15 cellular contexts compared by ENCODE assay signal in genomic region chr18:69951182-69951581, GRCh38. TPM values are rescaled to one million over a fixed set of nuclear protein-coding genes. Genes with fewer than 3 reads are reported as not detected.
A peak's percentile ranks its signal among the peaks of the same experiment; 100 is the strongest.
DNase-seq lines count a peak whose midpoint lies in the region; ATAC-seq and TF ChIP-seq lines count a peak whose summit lies in the region.
"Had no signal": no experiment of that assay in that cellular context is flagged by ENCODE, and none has a peak within 500 bp of the region (broad histone marks: within the 10 kb centered on the region; RNA-seq: fewer than 3 reads in every experiment).

No MANE protein-coding gene starts in this region.

- peak overlapping the region; percentile 63 for H2AFZ ChIP-seq in fibroblast of lung (ENCODE audit: low read length)
- H2AFZ ChIP-seq: parathyroid adenoma had no signal

- H3K27ac ChIP-seq in fibroblast of lung (ENCODE audit: insufficient read depth, low read length): no peak overlapping the region
- H3K27ac ChIP-seq: dorsolateral prefrontal cortex, parathyroid adenoma had no signal

- H3K9ac ChIP-seq in fibroblast of lung (ENCODE audit: insufficient read depth, low read length): no peak overlapping the region
- H3K9ac ChIP-seq: parathyroid adenoma had no signal

- H3K27me3 Mint-ChIP-seq in activated T-cell treated with anti-CD3 and anti-CD28 coated beads, Interleukin-2, amount 50 U/mL, for 24 hours: no peaks in the 10 kb centered on the region

- no peaks in the 10 kb centered on the region for H3K27me3 ChIP-seq in fibroblast of lung (ENCODE audit: control insufficient read depth, insufficient read depth, low read length)
- H3K27me3 ChIP-seq: dorsolateral prefrontal cortex had no signal

- peaks cover 36% of the 10 kb centered on the region for H3K36me3 Mint-ChIP-seq in activated T-cell treated with anti-CD3 and anti-CD28 coated beads, Interleukin-2, amount 50 U/mL, for 24 hours (ENCODE audit: low read depth)

- TF ChIP-seq CTCF in fibroblast of lung (conservative IDR thresholded peaks at IDR 0.05 in 1 of 2, IDR thresholded peaks at IDR 0.05 in 1 of 2; ENCODE audit: low read depth in 1 of 2, low read length in 2 of 2): no peak

- H4K20me1 ChIP-seq in fibroblast of lung (ENCODE audit: control insufficient read depth, extremely low read depth, insufficient read depth, low read length): no peaks in the 10 kb centered on the region

- peaks cover 3% of the 10 kb centered on the region for H3K9me3 Mint-ChIP-seq in activated T-cell treated with anti-CD3 and anti-CD28 coated beads, Interleukin-2, amount 50 U/mL, for 24 hours

- H3K4me3 Mint-ChIP-seq in activated T-cell treated with anti-CD3 and anti-CD28 coated beads, Interleukin-2, amount 50 U/mL, for 24 hours: peak overlapping the region; percentile 16

- peaks cover 36% of the 10 kb centered on the region for H3K4me1 Mint-ChIP-seq in activated T-cell treated with anti-CD3 and anti-CD28 coated beads, Interleukin-2, amount 50 U/mL, for 24 hours (ENCODE audit: low read depth)

- no peaks in the 10 kb centered on the region for H3K9me3 ChIP-seq in fibroblast of lung (ENCODE audit: control insufficient read depth, insufficient read depth, low read depth, low read length)

- H3K4me2 ChIP-seq in fibroblast of lung (ENCODE audit: extremely low read depth, insufficient read depth, low read length): no peak overlapping the region

- H3K4me3 ChIP-seq in fibroblast of lung (replicated peaks in 1 of 4; ENCODE audit: control extremely low read depth in 1 of 4, insufficient read depth in 1 of 4, low read depth in 3 of 4, low read length in 4 of 4): no peak overlapping the region
- H3K4me3 ChIP-seq: dorsolateral prefrontal cortex, K562 had no signal

- H3K27ac Mint-ChIP-seq in activated T-cell treated with anti-CD3 and anti-CD28 coated beads, Interleukin-2, amount 50 U/mL, for 24 hours: peak overlapping the region; percentile 70

- no peaks in the 10 kb centered on the region for H3K79me2 ChIP-seq in fibroblast of lung (ENCODE audit: control insufficient read depth, insufficient read depth, low read length)
- H3K79me2 ChIP-seq: parathyroid adenoma had no signal

- ATAC-seq in GM21381 (IDR thresholded peaks at IDR 0.05; ENCODE audit: unreplicated experiment): no peak
- ATAC-seq: K562 had no signal

- no peaks in the 10 kb centered on the region for H3K36me3 ChIP-seq in fibroblast of lung (ENCODE audit: control insufficient read depth, insufficient read depth, low read length)

- peaks cover 2% of the 10 kb centered on the region for H3K4me1 ChIP-seq in fibroblast of lung (ENCODE audit: control insufficient read depth, extremely low read depth, insufficient read depth, low read length)

- DNase-seq in activated T-cell treated with anti-CD3 and anti-CD28 coated beads, Interleukin-2, amount 50 U/mL, for 24 hours: no peak
- DNase-seq in activated T-cell treated with anti-CD3 and anti-CD28 coated beads, Interleukin-2, amount 50 U/mL, for 1 hour: no peak
- DNase-seq in RPMI7951 (ENCODE audit: low read depth): peak; percentile 45
- DNase-seq in fibroblast of lung (ENCODE audit: low read depth in 2 of 2): peak; percentile 9 to 80
- peak; percentile 7 for DNase-seq in pulmonary artery endothelial cell (ENCODE audit: low read depth, low spot score)
- DNase-seq in SKM-1 (lab: John Stamatoyannopoulos, UW; ENCODE audit: unreplicated experiment): no peak
- no peak for DNase-seq in NK-92 (lab: John Stamatoyannopoulos, UW; ENCODE audit: unreplicated experiment)
- DNase-seq: ACHN, aorta, DMS153, dorsolateral prefrontal cortex, NCI-H1105 had no signal

RNA-seq across cellular contexts. Expression of gene CD226, which starts 3.5 kb away (rescaled TPM):
- 0.12 and 0.49 TPM in 2 replicates for total RNA-seq in RPMI7951 (2014; rRNA removed; shearing (Covaris generic))
- total RNA-seq in fibroblast of lung (0.33 and 0.51 TPM in 2 replicates), pulmonary artery endothelial cell (0.04 and 0.13 TPM in 2 replicates)
- 0.15 and 0.42 TPM in 2 replicates for polyA plus RNA-seq in fibroblast of lung
- 0.13 and 0.15 TPM in 2 replicates for polyA plus RNA-seq in fibroblast of lung (2012)
- polyA minus RNA-seq in fibroblast of lung (ENCODE audit: low replicate concordance): 0.44 and 5.9 TPM in 2 replicates

Comparison
In these comparisons a context has a peak if more than half of its experiments do, and no peak if none do; other contexts are left out.
1. DNase-seq: peak in RPMI7951 (single experiment), fibroblast of lung (2 of 2) and pulmonary artery endothelial cell (single experiment); none in activated T-cell treated with anti-CD3 and anti-CD28 coated beads, Interleukin-2, amount 50 U/mL, for 24 hours (single experiment), activated T-cell treated with anti-CD3 and anti-CD28 coated beads, Interleukin-2, amount 50 U/mL, for 1 hour (single experiment), SKM-1 (single experiment) and NK-92 (single experiment).